ENCODE assay signal across 1 cellular context in genomic region chr19:45424191-45425058, GRCh38.
TF ChIP-seq lines count a peak whose summit lies in the region.

No MANE protein-coding gene starts in this region.

TF ChIP-seq in HepG2, 621 proteins besides CTCF, POLR2A, EP300 and RAD21 (continued from another document and continues in another):
- TF ChIP-seq ZC3H4 (CRISPR knock-in tag; IDR thresholded peaks at IDR 0.05; ENCODE audit: borderline replicate concordance) = peak; percentile 92; the same call in 1 of the 2 replicates
- TF ChIP-seq, protein P1, sequence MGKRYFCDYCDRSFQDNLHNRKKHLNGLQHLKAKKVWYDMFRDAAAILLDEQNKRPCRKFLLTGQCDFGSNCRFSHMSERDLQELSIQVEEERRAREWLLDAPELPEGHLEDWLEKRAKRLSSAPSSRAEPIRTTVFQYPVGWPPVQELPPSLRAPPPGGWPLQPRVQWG (CRISPR knock-in tag; IDR thresholded peaks at IDR 0.05; ENCODE audit: borderline replicate concordance, low read depth) = no peak
- TF ChIP-seq, protein P2, sequence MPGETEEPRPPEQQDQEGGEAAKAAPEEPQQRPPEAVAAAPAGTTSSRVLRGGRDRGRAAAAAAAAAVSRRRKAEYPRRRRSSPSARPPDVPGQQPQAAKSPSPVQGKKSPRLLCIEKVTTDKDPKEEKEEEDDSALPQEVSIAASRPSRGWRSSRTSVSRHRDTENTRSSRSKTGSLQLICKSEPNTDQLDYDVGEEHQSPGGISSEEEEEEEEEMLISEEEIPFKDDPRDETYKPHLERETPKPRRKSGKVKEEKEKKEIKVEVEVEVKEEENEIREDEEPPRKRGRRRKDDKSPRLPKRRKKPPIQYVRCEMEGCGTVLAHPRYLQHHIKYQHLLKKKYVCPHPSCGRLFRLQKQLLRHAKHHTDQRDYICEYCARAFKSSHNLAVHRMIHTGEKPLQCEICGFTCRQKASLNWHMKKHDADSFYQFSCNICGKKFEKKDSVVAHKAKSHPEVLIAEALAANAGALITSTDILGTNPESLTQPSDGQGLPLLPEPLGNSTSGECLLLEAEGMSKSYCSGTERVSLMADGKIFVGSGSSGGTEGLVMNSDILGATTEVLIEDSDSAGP (CRISPR knock-in tag; IDR thresholded peaks at IDR 0.05; ENCODE audit: borderline replicate concordance) = peak; percentile 35; the same call in 1 of the 2 replicates
- peak; percentile 78; the same call in 1 of the 2 replicates for TF ChIP-seq ZNF761 (CRISPR knock-in tag; conservative IDR thresholded peaks at IDR 0.05)
- TF ChIP-seq MXI1 (IDR thresholded peaks at IDR 0.05; ENCODE audit: borderline replicate concordance, low read depth, low read length) = peak; percentile 33; the same call in 1 of the 3 replicates
- TF ChIP-seq NR2F2 (IDR thresholded peaks at IDR 0.05; ENCODE audit: borderline replicate concordance, low read depth) = 0 out of 2 replicates have a peak, but pooled peaks have one; percentile 7
- TF ChIP-seq, protein P3, sequence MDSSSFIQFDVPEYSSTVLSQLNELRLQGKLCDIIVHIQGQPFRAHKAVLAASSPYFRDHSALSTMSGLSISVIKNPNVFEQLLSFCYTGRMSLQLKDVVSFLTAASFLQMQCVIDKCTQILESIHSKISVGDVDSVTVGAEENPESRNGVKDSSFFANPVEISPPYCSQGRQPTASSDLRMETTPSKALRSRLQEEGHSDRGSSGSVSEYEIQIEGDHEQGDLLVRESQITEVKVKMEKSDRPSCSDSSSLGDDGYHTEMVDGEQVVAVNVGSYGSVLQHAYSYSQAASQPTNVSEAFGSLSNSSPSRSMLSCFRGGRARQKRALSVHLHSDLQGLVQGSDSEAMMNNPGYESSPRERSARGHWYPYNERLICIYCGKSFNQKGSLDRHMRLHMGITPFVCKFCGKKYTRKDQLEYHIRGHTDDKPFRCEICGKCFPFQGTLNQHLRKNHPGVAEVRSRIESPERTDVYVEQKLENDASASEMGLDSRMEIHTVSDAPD (CRISPR knock-in tag; IDR thresholded peaks at IDR 0.05) = no peak
- peak; percentile 37; the same call in 1 of the 2 replicates for TF ChIP-seq ZNF768 (CRISPR knock-in tag; IDR thresholded peaks at IDR 0.05)
- TF ChIP-seq MED1 (CRISPR knock-in tag; IDR thresholded peaks at IDR 0.05) = peak; percentile 71
- TF ChIP-seq HDAC1 (CRISPR knock-in tag; IDR thresholded peaks at IDR 0.05) = peak; percentile 69
- TF ChIP-seq ELF1 (CRISPR knock-in tag; IDR thresholded peaks at IDR 0.05) = peak; percentile 74
- TF ChIP-seq YEATS4 (CRISPR knock-in tag; IDR thresholded peaks at IDR 0.05; ENCODE audit: borderline replicate concordance) = peak; percentile 3; the same call in 1 of the 2 replicates
- no peak for TF ChIP-seq CREB1 (IDR thresholded peaks at IDR 0.05)
- TF ChIP-seq CREB1 (CRISPR knock-in tag; IDR thresholded peaks at IDR 0.05) = no peak
- TF ChIP-seq AHR (CRISPR knock-in tag; IDR thresholded peaks at IDR 0.05) = peak; percentile 34
- TF ChIP-seq HNRNPL (IDR thresholded peaks at IDR 0.05; ENCODE audit: low read depth, low read length) = no peak
- TF ChIP-seq TEAD3 (CRISPR knock-in tag; optimal IDR thresholded peaks at IDR 0.05; ENCODE audit: borderline replicate concordance) = peak; percentile 55
- TF ChIP-seq ZNF12 (CRISPR knock-in tag; IDR thresholded peaks at IDR 0.05) = peak; percentile 83
- TF ChIP-seq ZMYM3 (CRISPR knock-in tag; IDR thresholded peaks at IDR 0.05) = peak; percentile 92
- TF ChIP-seq, protein P4, sequence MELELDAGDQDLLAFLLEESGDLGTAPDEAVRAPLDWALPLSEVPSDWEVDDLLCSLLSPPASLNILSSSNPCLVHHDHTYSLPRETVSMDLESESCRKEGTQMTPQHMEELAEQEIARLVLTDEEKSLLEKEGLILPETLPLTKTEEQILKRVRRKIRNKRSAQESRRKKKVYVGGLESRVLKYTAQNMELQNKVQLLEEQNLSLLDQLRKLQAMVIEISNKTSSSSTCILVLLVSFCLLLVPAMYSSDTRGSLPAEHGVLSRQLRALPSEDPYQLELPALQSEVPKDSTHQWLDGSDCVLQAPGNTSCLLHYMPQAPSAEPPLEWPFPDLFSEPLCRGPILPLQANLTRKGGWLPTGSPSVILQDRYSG (CRISPR knock-in tag; IDR thresholded peaks at IDR 0.05) = no peak
- peak; percentile 41; the same call in 1 of the 2 replicates for TF ChIP-seq SIX1 (CRISPR knock-in tag; IDR thresholded peaks at IDR 0.05; ENCODE audit: borderline replicate concordance)
- 0 out of 2 replicates have a peak, but pooled peaks have one; percentile 6 for TF ChIP-seq ZNF598 (CRISPR knock-in tag; IDR thresholded peaks at IDR 0.05; ENCODE audit: borderline replicate concordance)
- 0 out of 2 replicates have a peak, but pooled peaks have one; percentile 65 for TF ChIP-seq ZFP37 (CRISPR knock-in tag; IDR thresholded peaks at IDR 0.05; ENCODE audit: borderline replicate concordance)
- peak; percentile 13 for TF ChIP-seq ZNF883 (CRISPR knock-in tag; IDR thresholded peaks at IDR 0.05; ENCODE audit: not compliant biosample characterization)
- TF ChIP-seq ZBTB3 (CRISPR knock-in tag; IDR thresholded peaks at IDR 0.05; ENCODE audit: borderline replicate concordance, low read depth) = 0 out of 2 replicates have a peak, but pooled peaks have one; percentile 76
- TF ChIP-seq, protein P5, sequence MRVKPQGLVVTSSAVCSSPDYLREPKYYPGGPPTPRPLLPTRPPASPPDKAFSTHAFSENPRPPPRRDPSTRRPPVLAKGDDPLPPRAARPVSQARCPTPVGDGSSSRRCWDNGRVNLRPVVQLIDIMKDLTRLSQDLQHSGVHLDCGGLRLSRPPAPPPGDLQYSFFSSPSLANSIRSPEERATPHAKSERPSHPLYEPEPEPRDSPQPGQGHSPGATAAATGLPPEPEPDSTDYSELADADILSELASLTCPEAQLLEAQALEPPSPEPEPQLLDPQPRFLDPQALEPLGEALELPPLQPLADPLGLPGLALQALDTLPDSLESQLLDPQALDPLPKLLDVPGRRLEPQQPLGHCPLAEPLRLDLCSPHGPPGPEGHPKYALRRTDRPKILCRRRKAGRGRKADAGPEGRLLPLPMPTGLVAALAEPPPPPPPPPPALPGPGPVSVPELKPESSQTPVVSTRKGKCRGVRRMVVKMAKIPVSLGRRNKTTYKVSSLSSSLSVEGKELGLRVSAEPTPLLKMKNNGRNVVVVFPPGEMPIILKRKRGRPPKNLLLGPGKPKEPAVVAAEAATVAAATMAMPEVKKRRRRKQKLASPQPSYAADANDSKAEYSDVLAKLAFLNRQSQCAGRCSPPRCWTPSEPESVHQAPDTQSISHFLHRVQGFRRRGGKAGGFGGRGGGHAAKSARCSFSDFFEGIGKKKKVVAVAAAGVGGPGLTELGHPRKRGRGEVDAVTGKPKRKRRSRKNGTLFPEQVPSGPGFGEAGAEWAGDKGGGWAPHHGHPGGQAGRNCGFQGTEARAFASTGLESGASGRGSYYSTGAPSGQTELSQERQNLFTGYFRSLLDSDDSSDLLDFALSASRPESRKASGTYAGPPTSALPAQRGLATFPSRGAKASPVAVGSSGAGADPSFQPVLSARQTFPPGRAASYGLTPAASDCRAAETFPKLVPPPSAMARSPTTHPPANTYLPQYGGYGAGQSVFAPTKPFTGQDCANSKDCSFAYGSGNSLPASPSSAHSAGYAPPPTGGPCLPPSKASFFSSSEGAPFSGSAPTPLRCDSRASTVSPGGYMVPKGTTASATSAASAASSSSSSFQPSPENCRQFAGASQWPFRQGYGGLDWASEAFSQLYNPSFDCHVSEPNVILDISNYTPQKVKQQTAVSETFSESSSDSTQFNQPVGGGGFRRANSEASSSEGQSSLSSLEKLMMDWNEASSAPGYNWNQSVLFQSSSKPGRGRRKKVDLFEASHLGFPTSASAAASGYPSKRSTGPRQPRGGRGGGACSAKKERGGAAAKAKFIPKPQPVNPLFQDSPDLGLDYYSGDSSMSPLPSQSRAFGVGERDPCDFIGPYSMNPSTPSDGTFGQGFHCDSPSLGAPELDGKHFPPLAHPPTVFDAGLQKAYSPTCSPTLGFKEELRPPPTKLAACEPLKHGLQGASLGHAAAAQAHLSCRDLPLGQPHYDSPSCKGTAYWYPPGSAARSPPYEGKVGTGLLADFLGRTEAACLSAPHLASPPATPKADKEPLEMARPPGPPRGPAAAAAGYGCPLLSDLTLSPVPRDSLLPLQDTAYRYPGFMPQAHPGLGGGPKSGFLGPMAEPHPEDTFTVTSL (CRISPR knock-in tag; IDR thresholded peaks at IDR 0.05; ENCODE audit: borderline replicate concordance) = 0 out of 2 replicates have a peak, but pooled peaks have one; percentile 33
- peak; percentile 82 for TF ChIP-seq ZNF24 (IDR thresholded peaks at IDR 0.05)
- TF ChIP-seq, protein P6, sequence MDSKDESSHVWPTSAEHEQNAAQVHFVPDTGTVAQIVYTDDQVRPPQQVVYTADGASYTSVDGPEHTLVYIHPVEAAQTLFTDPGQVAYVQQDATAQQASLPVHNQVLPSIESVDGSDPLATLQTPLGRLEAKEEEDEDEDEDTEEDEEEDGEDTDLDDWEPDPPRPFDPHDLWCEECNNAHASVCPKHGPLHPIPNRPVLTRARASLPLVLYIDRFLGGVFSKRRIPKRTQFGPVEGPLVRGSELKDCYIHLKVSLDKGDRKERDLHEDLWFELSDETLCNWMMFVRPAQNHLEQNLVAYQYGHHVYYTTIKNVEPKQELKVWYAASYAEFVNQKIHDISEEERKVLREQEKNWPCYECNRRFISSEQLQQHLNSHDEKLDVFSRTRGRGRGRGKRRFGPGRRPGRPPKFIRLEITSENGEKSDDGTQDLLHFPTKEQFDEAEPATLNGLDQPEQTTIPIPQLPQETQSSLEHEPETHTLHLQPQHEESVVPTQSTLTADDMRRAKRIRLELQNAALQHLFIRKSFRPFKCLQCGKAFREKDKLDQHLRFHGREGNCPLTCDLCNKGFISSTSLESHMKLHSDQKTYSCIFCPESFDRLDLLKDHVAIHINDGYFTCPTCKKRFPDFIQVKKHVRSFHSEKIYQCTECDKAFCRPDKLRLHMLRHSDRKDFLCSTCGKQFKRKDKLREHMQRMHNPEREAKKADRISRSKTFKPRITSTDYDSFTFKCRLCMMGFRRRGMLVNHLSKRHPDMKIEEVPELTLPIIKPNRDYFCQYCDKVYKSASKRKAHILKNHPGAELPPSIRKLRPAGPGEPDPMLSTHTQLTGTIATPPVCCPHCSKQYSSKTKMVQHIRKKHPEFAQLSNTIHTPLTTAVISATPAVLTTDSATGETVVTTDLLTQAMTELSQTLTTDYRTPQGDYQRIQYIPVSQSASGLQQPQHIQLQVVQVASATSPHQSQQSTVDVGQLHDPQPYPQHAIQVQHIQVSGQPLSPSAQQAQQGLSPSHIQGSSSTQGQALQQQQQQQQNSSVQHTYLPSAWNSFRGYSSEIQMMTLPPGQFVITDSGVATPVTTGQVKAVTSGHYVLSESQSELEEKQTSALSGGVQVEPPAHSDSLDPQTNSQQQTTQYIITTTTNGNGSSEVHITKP (CRISPR knock-in tag; IDR thresholded peaks at IDR 0.05; ENCODE audit: low read depth) = peak; percentile 13; the same call in 1 of the 2 replicates
- peak; percentile 73; the same call in 1 of the 2 replicates for TF ChIP-seq ZNF792 (CRISPR knock-in tag; IDR thresholded peaks at IDR 0.05)
- TF ChIP-seq, protein P7, sequence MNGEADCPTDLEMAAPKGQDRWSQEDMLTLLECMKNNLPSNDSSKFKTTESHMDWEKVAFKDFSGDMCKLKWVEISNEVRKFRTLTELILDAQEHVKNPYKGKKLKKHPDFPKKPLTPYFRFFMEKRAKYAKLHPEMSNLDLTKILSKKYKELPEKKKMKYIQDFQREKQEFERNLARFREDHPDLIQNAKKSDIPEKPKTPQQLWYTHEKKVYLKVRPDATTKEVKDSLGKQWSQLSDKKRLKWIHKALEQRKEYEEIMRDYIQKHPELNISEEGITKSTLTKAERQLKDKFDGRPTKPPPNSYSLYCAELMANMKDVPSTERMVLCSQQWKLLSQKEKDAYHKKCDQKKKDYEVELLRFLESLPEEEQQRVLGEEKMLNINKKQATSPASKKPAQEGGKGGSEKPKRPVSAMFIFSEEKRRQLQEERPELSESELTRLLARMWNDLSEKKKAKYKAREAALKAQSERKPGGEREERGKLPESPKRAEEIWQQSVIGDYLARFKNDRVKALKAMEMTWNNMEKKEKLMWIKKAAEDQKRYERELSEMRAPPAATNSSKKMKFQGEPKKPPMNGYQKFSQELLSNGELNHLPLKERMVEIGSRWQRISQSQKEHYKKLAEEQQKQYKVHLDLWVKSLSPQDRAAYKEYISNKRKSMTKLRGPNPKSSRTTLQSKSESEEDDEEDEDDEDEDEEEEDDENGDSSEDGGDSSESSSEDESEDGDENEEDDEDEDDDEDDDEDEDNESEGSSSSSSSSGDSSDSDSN (CRISPR knock-in tag; IDR thresholded peaks at IDR 0.05) = 0 out of 2 replicates have a peak, but pooled peaks have one; percentile 43
- TF ChIP-seq IRX3 (CRISPR knock-in tag; IDR thresholded peaks at IDR 0.05; ENCODE audit: borderline replicate concordance, low read depth) = no peak
- 0 out of 2 replicates have a peak, but pooled peaks have one; percentile 42 for TF ChIP-seq ZSCAN29 (CRISPR knock-in tag; conservative IDR thresholded peaks at IDR 0.05)
- TF ChIP-seq MEF2D (CRISPR knock-in tag; IDR thresholded peaks at IDR 0.05) = peak; percentile 75; the same call in 1 of the 2 replicates
- 0 out of 2 replicates have a peak, but pooled peaks have one; percentile 61 for TF ChIP-seq ZNF34 (CRISPR knock-in tag; IDR thresholded peaks at IDR 0.05; ENCODE audit: borderline replicate concordance)
- peak; percentile 52 for TF ChIP-seq U2AF1 (optimal IDR thresholded peaks at IDR 0.05; ENCODE audit: low read depth, low read length)
- no peak for TF ChIP-seq ERF (CRISPR knock-in tag; IDR thresholded peaks at IDR 0.05)
- peak; percentile 57; the same call in 1 of the 2 replicates for TF ChIP-seq ADNP (CRISPR knock-in tag; IDR thresholded peaks at IDR 0.05)
- TF ChIP-seq ZNF788 (CRISPR knock-in tag; IDR thresholded peaks at IDR 0.05; ENCODE audit: borderline replicate concordance) = peak; percentile 1
- no peak for TF ChIP-seq HES4 (CRISPR knock-in tag; IDR thresholded peaks at IDR 0.05; ENCODE audit: borderline replicate concordance)
- TF ChIP-seq ZFP36 (IDR thresholded peaks at IDR 0.05; ENCODE audit: borderline replicate concordance, low read depth, low read length, partially characterized antibody) = peak; percentile 100
- peak; percentile 49; the same call in 1 of the 2 replicates for TF ChIP-seq ZNF543 (CRISPR knock-in tag; IDR thresholded peaks at IDR 0.05)
- TF ChIP-seq SAP130 (CRISPR knock-in tag; IDR thresholded peaks at IDR 0.05; ENCODE audit: low read depth) = peak; percentile 77
- TF ChIP-seq ETV6 (CRISPR knock-in tag; conservative IDR thresholded peaks at IDR 0.05) = 0 out of 2 replicates have a peak, but pooled peaks have one; percentile 65
- TF ChIP-seq FOXP4 (CRISPR knock-in tag; IDR thresholded peaks at IDR 0.05) = peak; percentile 56; the same call in 1 of the 2 replicates
- no peak for TF ChIP-seq ZNF136 (CRISPR knock-in tag; IDR thresholded peaks at IDR 0.05; ENCODE audit: low read depth)
- no peak for TF ChIP-seq ZNF546 (CRISPR knock-in tag; conservative IDR thresholded peaks at IDR 0.05)
- no peak for TF ChIP-seq ARNT (IDR thresholded peaks at IDR 0.05)
